Comparison of ENCODE assay signal across 25 cellular contexts in the genomic region with DNA sequence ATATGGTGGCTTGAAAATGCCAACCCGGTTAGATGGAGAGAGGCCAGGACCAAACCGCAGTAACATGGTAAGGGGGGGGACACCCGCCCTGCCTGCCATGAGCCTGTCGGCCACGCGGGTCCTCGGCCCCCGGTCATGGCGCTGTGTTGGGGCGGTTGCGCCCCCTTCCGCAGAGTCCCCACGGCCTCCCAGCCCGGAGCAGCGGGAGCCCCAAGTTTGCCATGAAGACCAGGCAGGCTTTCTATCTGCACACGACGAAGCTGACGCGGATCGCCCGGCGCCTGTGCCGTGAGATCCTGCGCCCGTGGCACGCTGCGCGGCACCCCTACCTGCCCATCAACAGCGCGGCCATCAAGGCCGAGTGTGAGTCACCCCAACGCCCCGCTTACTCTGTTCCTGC. TPM values are rescaled to one million over a fixed set of nuclear protein-coding genes. Genes with fewer than 3 reads are reported as not detected.
A peak's percentile ranks its signal among the peaks of the same experiment; 100 is the strongest.
DNase-seq lines count a peak whose midpoint lies in the region; ATAC-seq and TF ChIP-seq lines count a peak whose summit lies in the region.
"Had no signal": no experiment of that assay in that cellular context is flagged by ENCODE, and none has a peak within 500 bp of the region (broad histone marks: within the 10 kb centered on the region; RNA-seq: fewer than 3 reads in every experiment).

No MANE protein-coding gene starts in this region.

- no peak for TF ChIP-seq CTCF in heart right ventricle (IDR thresholded peaks at IDR 0.05)
- TF ChIP-seq CTCF in right atrium auricular region (IDR thresholded peaks at IDR 0.05): no peak
- TF ChIP-seq CTCF in RWPE1 (conservative IDR thresholded peaks at IDR 0.05; ENCODE audit: low read depth): no peak

- ATAC-seq in heart right ventricle (no peak), Right ventricle myocardium inferior (no peak), Right ventricle myocardium superior (ENCODE audit: poor library complexity) (no peak), GM19328 (IDR thresholded peaks at IDR 0.05; ENCODE audit: unreplicated experiment) (no peak)
- ATAC-seq: GM12878 had no signal

- 94 to 96% methylated on average over 33 of the region's 33 CpGs for WGBS in heart right ventricle, 2 donors
- WGBS in mesenchymal stem cell: 92% methylated on average over 33 of the region's 33 CpGs

- POLR2A ChIA-PET in RWPE1 (lab: Yijun Ruan, JAX; ENCODE audit: low non-redundant PET): no interaction called here

- H3K4ac ChIP-seq in mesenchymal stem cell (ENCODE audit: low read depth in 1 of 2, low read length in 2 of 2): no peak overlapping the region

- H3K27ac ChIP-seq in heart right ventricle (peak overlapping the region in 7 of 10 donors; percentile 88 to 100 (median 100)), right atrium auricular region (peak overlapping the region; percentile 89 to 93), RWPE1 (peak overlapping the region; percentile 100; the same call in 1 of the 2 replicates), mesenchymal stem cell (ENCODE audit: low read length, poor library complexity, severe bottlenecking) (no peak overlapping the region)
- H3K27ac ChIP-seq: BLaER1 had no signal

- H2BK15ac ChIP-seq in mesenchymal stem cell (ENCODE audit: low read depth, poor library complexity, severe bottlenecking): no peak overlapping the region

- no peak overlapping the region for H3K23ac ChIP-seq in mesenchymal stem cell (ENCODE audit: low read length in 2 of 2)

- no peaks in the 10 kb centered on the region for H3K27me3 ChIP-seq in heart right ventricle
- no peaks in the 10 kb centered on the region for H3K27me3 ChIP-seq in right atrium auricular region
- no peaks in the 10 kb centered on the region for H3K27me3 ChIP-seq in mesenchymal stem cell (ENCODE audit: control insufficient read depth in 1 of 2, insufficient read depth in 1 of 2, low read length in 2 of 2)
- H3K27me3 ChIP-seq: BE2C, BLaER1 had no signal

- H2AK5ac ChIP-seq in mesenchymal stem cell (ENCODE audit: low read length, severe bottlenecking): no peak overlapping the region

- H2AFZ ChIP-seq in mesenchymal stem cell (ENCODE audit: low read depth, low read length): no peak overlapping the region

- H3K36me3 ChIP-seq in heart right ventricle (peaks cover 0 to 85% (median 34%) of the 10 kb centered on the region in 9 donors), right atrium auricular region (peaks cover 47% of the 10 kb centered on the region), mesenchymal stem cell (ENCODE audit: control insufficient read depth in 1 of 2, insufficient read depth in 2 of 2, low read depth in 1 of 2, low read length in 2 of 2) (peaks cover 52 to 93% of the 10 kb centered on the region in 2 experiments)

- no peak overlapping the region for H3K9ac ChIP-seq in mesenchymal stem cell (ENCODE audit: low read length)
- H3K9ac ChIP-seq: BLaER1 had no signal

- no peak overlapping the region for H2BK12ac ChIP-seq in mesenchymal stem cell (ENCODE audit: low read length in 2 of 2)

- H4K91ac ChIP-seq in mesenchymal stem cell (ENCODE audit: low read length): no peak overlapping the region

- CTCF ChIA-PET in RWPE1 (lab: Yijun Ruan, JAX): interaction anchor here (1.3 kb wide), 1 partner anchor 25 kb away, joined by 3 read pairs; no protein-coding TSS in a partner anchor

- no peak overlapping the region for H4K8ac ChIP-seq in mesenchymal stem cell (ENCODE audit: low read length)

- no peak overlapping the region for H3K18ac ChIP-seq in mesenchymal stem cell (ENCODE audit: low read depth in 1 of 2, low read length in 2 of 2)

- H3K14ac ChIP-seq in mesenchymal stem cell (ENCODE audit: low read length in 2 of 2): no peak overlapping the region

- H3K4me2 ChIP-seq in mesenchymal stem cell (ENCODE audit: low read length, poor library complexity, severe bottlenecking): no peak overlapping the region
- H3K4me2 ChIP-seq: BLaER1 had no signal

- H3K4me3 ChIP-seq in heart right ventricle (no peak overlapping the region), right atrium auricular region (no peak overlapping the region), mesenchymal stem cell (ENCODE audit: insufficient read depth in 1 of 2, low read depth in 1 of 2, low read length in 2 of 2) (no peak overlapping the region)
- H3K4me3 ChIP-seq: BLaER1, GM12878 had no signal

- H3K4me1 ChIP-seq in heart right ventricle (peaks cover 21 to 64% (median 40%) of the 10 kb centered on the region in 9 donors), right atrium auricular region (peaks cover 0 to 54% of the 10 kb centered on the region in 2 donors), mesenchymal stem cell (ENCODE audit: control insufficient read depth, insufficient read depth, low read depth, low read length) (peaks cover 44% of the 10 kb centered on the region)

- H3K79me1 ChIP-seq in mesenchymal stem cell (replicated peaks; ENCODE audit: low read length, poor library complexity, severe bottlenecking): peaks cover 13% of the 10 kb centered on the region

- H3K9me3 ChIP-seq in heart right ventricle (no peaks in the 10 kb centered on the region), right atrium auricular region (no peaks in the 10 kb centered on the region), mesenchymal stem cell (ENCODE audit: control insufficient read depth, low read length) (no peaks in the 10 kb centered on the region)
- H3K9me3 ChIP-seq: BE2C, BLaER1 had no signal

- H2BK5ac ChIP-seq in mesenchymal stem cell (ENCODE audit: low read depth, low read length, poor library complexity, severe bottlenecking): no peak overlapping the region

- H2BK120ac ChIP-seq in mesenchymal stem cell (ENCODE audit: low read depth, low read length): no peak overlapping the region

- intact Hi-C loops in heart right ventricle (cut with DNase I) (no loop called here), Right ventricle myocardium inferior (cut with DNase I) (no loop called here), Right ventricle myocardium superior (cut with DNase I) (no loop called here)

- DNase-seq in heart right ventricle: no peak
- DNase-seq in Right ventricle myocardium inferior (ENCODE audit: missing footprints): no peak
- no peak for DNase-seq in right atrium auricular region (ENCODE audit: low spot score)
- DNase-seq in Right ventricle myocardium superior: no peak
- DNase-seq in RWPE1 (ENCODE audit: low spot score): no peak
- DNase-seq in mesenchymal stem cell: no peak
- DNase-seq: 8988T; ACHN; BE2C; C1 segment of cervical spinal cord; CD4-positive, alpha-beta memory T cell; CD4-positive, CD25-positive, alpha-beta regulatory T cell; CD8-positive, alpha-beta memory T cell; COR-L47; DMS 273 treated with DMSO at 0.1 percent for 48 hours; DMS153; DMS53; DMS79; DND-41; EL; GDM1 had no signal

RNA-seq across cellular contexts. Expression of gene CRIP2, which starts 10.1 kb away (rescaled TPM):
- 1,000 to 10,000 TPM in 3 of 10 donors, 100 to 1,000 TPM in 7; 731 to 1,223 (median 884) TPM for total RNA-seq in heart right ventricle
- 1,000 to 10,000 TPM; 1,120 to 1,194 TPM for polyA plus RNA-seq in heart right ventricle
- 1,081 TPM for total RNA-seq in Right ventricle myocardium inferior
- 1,000 to 10,000 TPM in 1 of 2 donors, 100 to 1,000 TPM in 1; 831 to 1,272 TPM for total RNA-seq in right atrium auricular region
- 1,011 TPM for total RNA-seq in Right ventricle myocardium superior
- 120 TPM for polyA plus RNA-seq in mesenchymal stem cell (2013, experiment 1 of 2)
- 119 TPM for polyA plus RNA-seq in mesenchymal stem cell (2013, experiment 2 of 2)

RNA-seq across cellular contexts. Expression of gene CRIP1, which starts 22.2 kb away (rescaled TPM):
- total RNA-seq in heart right ventricle: 100 to 1,000 TPM in 1 of 10 donors, 10 to 100 TPM in 9; 34.0 to 131 (median 51.0) TPM
- polyA plus RNA-seq in heart right ventricle: 100 to 1,000 TPM; 149 to 170 TPM
- 82.0 TPM for total RNA-seq in Right ventricle myocardium inferior
- total RNA-seq in right atrium auricular region: 10 to 100 TPM; 42.9 to 79.2 TPM
- 71.8 TPM for total RNA-seq in Right ventricle myocardium superior
- 40.7 TPM for polyA plus RNA-seq in mesenchymal stem cell (2013, experiment 1 of 2)
- polyA plus RNA-seq in mesenchymal stem cell (2013, experiment 2 of 2): 42.6 TPM
- total RNA-seq: G401 had no signal

RNA-seq across cellular contexts. Expression of gene TEDC1, which starts 26.5 kb away (rescaled TPM):
- total RNA-seq in heart right ventricle (1 to 10 TPM; 2.3 to 5.2 (median 4.2) TPM), Right ventricle myocardium inferior (6.4 TPM), right atrium auricular region (1 to 10 TPM; 3.5 to 3.9 TPM), Right ventricle myocardium superior (6.2 TPM)
- polyA plus RNA-seq in heart right ventricle: 10 to 100 TPM in 1 of 2 donors, 1 to 10 TPM in 1; 8.4 to 10.0 TPM
- 2.3 TPM for polyA plus RNA-seq in mesenchymal stem cell (2013, experiment 1 of 2)
- 2.5 TPM for polyA plus RNA-seq in mesenchymal stem cell (2013, experiment 2 of 2)

RNA-seq across cellular contexts. Expression of gene MTA1, which starts 44.9 kb away (rescaled TPM):
- total RNA-seq in heart right ventricle (100 to 1,000 TPM; 104 to 209 (median 133) TPM), Right ventricle myocardium inferior (192 TPM), right atrium auricular region (10 to 100 TPM; 51.9 to 61.7 TPM), Right ventricle myocardium superior (191 TPM)
- 100 to 1,000 TPM in 1 of 2 donors, 10 to 100 TPM in 1; 94.4 to 250 TPM for polyA plus RNA-seq in heart right ventricle
- 66.6 TPM for polyA plus RNA-seq in mesenchymal stem cell (2013, experiment 1 of 2)
- polyA plus RNA-seq in mesenchymal stem cell (2013, experiment 2 of 2): 63.2 TPM
